ENCODE assay signal across 22 cellular contexts in the genomic region with DNA sequence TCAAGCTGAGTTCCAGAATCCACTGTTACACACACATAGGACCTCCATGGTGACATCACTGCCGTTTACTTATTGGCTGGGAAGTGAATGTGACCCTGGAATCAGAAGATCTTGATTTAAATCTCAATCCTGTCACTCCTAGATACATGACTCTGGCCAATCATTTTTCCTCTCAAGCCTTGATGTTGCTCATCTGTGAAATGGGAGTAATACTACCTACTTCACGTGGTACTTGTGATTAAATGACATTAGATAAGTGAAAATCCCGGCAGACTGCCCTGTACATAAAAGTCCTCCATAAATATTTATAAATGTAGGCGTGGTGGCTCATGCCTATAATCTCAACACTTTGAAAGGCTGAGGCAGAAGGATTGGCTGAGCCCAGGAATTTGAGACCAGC.
"Had no signal": no experiment of that assay in that cellular context is flagged by ENCODE, and none has a peak within 500 bp of the region (broad histone marks: within the 10 kb centered on the region; RNA-seq: fewer than 3 reads in every experiment).

No MANE protein-coding gene starts in this region.

- FAIRE-seq: frontal cortex, pancreas had no signal

- ATAC-seq: activated CD4-positive, alpha-beta T cell treated with anti-CD3 and anti-CD28 coated beads for 36 hours; activated CD8-positive, alpha-beta memory T cell treated with anti-CD3 and anti-CD28 coated beads, Interleukin-2, amount 10 ng/mL, durations not matched to agents 7 days and 5 days; body of pancreas; naive thymus-derived CD8-positive, alpha-beta T cell; pancreas had no signal

- H3K27me3 ChIP-seq: body of pancreas, colonic mucosa, pancreas had no signal

- H3K36me3 ChIP-seq: colonic mucosa, pancreas had no signal

- DNase-seq: activated CD4-positive, alpha-beta memory T cell treated with anti-CD3 and anti-CD28 coated beads for 36 hours; activated CD4-positive, alpha-beta T cell treated with anti-CD3 and anti-CD28 coated beads for 36 hours; activated CD8-positive, alpha-beta memory T cell treated with anti-CD3 and anti-CD28 coated beads, Interleukin-2, amount 10 ng/mL, durations not matched to agents 7 days and 5 days; activated naive CD8-positive, alpha-beta T cell treated with anti-CD3 and anti-CD28 coated beads for 36 hours; amniotic stem cell; body of pancreas; central memory CD4-positive, alpha-beta T cell; colonic mucosa; head of caudate nucleus; immature natural killer cell; kidney glomerular epithelial cell; mesendoderm; naive thymus-derived CD8-positive, alpha-beta T cell; pancreas; stimulated activated CD4-positive, alpha-beta T cell treated with anti-CD3 and anti-CD28 coated beads, Interleukin-12 subunit alpha, Interleukin-12 subunit beta, amount 100 ng/mL, for 4 hours; stimulated activated CD4-positive, alpha-beta T cell treated with anti-CD3 and anti-CD28 coated beads, Interleukin-1b, Interleukin-23, amount 100 ng/mL, for 48 hours; stimulated activated CD8-positive, alpha-beta memory T cell treated with anti-CD3 and anti-CD28 coated beads, Interleukin-4, amount 100 ng/mL, for 48 hours; stimulated activated naive CD4-positive, alpha-beta T cell; substantia nigra; SW 1271; T-helper 2 cell had no signal

- H3K9me3 ChIP-seq: colonic mucosa, pancreas had no signal

- H3K4me3 ChIP-seq: body of pancreas, colonic mucosa, pancreas had no signal

- H3K27ac ChIP-seq: body of pancreas, colonic mucosa, pancreas had no signal
